Comparison of ENCODE assay signal across 23 cellular contexts in genomic region chr2:96181529-96181928, GRCh38. TPM values are rescaled to one million over a fixed set of nuclear protein-coding genes. Genes with fewer than 3 reads are reported as not detected.
"Had no signal": no experiment of that assay in that cellular context is flagged by ENCODE, and none has a peak within 500 bp of the region (broad histone marks: within the 10 kb centered on the region; RNA-seq: fewer than 3 reads in every experiment).

No MANE protein-coding gene starts in this region.

- H3K27me3 ChIP-seq: heart left ventricle, suprapubic skin, thyroid gland, uterus had no signal

- H3K36me3 ChIP-seq: uterus had no signal

- DNase-seq: effector memory CD4-positive, alpha-beta T cell; heart left ventricle; hippocampal formation; kidney glomerular epithelial cell; mesendoderm; naive thymus-derived CD4-positive, alpha-beta T cell; right cardiac atrium; small intestine; stimulated activated CD4-positive, alpha-beta T cell treated with anti-CD3 and anti-CD28 coated beads, Interleukin-12 subunit alpha, Interleukin-12 subunit beta, amount 100 ng/mL, for 4 hours; stimulated activated naive CD4-positive, alpha-beta T cell treated with Interleukin-2 at 50 U/mL for 16 hours; thyroid gland; uterus had no signal

- H3K9me3 Mint-ChIP-seq: naive thymus-derived CD4-positive, alpha-beta T cell; neural crest cell; type B pancreatic cell had no signal

- H3K27me3 Mint-ChIP-seq: naive thymus-derived CD4-positive, alpha-beta T cell; type B pancreatic cell had no signal

- H3K4me3 ChIP-seq: heart left ventricle, suprapubic skin, thyroid gland, uterus had no signal

- H3K4me3 Mint-ChIP-seq: naive thymus-derived CD4-positive, alpha-beta T cell; neural crest cell; type B pancreatic cell had no signal

- H3K9me3 ChIP-seq: heart left ventricle, suprapubic skin, thyroid gland, uterus had no signal

- H3K4me1 ChIP-seq: suprapubic skin, thyroid gland, uterus had no signal

- H3K4me1 Mint-ChIP-seq: neural crest cell had no signal

- ATAC-seq: esophagus mucosa; heart left ventricle; naive thymus-derived CD4-positive, alpha-beta T cell; right cardiac atrium had no signal

- H3K27ac ChIP-seq: heart left ventricle, suprapubic skin, thyroid gland, uterus had no signal

- H3K27ac Mint-ChIP-seq: type B pancreatic cell had no signal

RNA-seq across cellular contexts. Expression of gene ASTL, which starts 43.2 kb away (rescaled TPM):
- total RNA-seq: fibroblast of lung, frontal cortex, glomerular endothelial cell, heart left ventricle, liver, lung microvascular endothelial cell, neural crest cell, osteocyte, posterior vena cava, right cardiac atrium, thyroid gland, uterus had no signal
